8 cellular contexts compared by ENCODE assay signal in the genomic region with DNA sequence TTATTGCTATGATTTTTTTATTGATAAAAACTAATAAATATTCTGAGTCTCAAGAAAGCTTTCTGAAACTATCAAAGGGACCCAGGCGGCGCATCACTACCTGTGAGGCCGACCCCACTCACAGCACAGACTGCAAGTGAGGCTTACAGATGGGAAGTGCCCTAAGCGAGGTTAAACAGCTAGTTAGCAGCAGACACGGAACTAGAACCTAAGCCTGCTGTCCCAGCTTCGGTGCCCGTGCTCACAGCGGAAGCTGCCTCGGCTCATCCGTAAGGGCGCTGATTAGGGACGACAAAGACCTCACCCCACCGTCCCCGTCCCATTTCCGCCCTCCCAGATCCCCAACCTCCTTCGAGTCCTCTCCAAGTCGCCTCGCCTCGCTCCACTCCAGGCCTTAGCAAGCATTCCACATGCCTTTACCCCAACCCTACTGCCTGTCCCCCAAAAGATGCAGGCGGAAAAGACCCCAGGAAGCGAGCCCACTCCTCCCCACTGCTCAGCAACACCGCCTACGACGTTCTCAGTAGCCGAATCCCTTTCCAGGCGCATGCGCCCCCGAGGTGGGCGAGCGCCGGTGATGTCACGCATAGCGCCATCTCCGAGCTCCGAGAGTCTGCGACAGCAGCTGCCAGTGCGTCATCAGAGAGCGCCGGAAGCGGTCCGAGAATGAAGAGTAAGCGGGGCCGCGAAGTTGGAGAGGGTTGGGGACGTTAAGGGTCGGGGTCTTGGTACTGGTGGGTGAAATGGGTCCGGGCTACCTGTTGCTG. TPM values are rescaled to one million over a fixed set of nuclear protein-coding genes. Genes with fewer than 3 reads are reported as not detected.
DNase-seq lines count a peak whose midpoint lies in the region; ATAC-seq and TF ChIP-seq lines count a peak whose summit lies in the region.

A gene with protein sequence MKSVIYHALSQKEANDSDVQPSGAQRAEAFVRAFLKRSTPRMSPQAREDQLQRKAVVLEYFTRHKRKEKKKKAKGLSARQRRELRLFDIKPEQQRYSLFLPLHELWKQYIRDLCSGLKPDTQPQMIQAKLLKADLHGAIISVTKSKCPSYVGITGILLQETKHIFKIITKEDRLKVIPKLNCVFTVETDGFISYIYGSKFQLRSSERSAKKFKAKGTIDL (plus strand): TSS at position 631 of the 767 bp plus-strand sequence. CDS start 36 bp downstream, at position 667.

- DNase-seq in GM12865 (ENCODE audit: low read depth) (peak; percentile 97), NCI-H1436 treated with DMSO at 0.1 percent for 48 hours (lab: John Stamatoyannopoulos, UW) (peak; percentile 77), T-cell (peak; percentile 92 to 99 (median 98)), heart left ventricle (peak; percentile 97 to 99 (median 98)), posterior cingulate gyrus (peak; percentile 95 to 99 (median 98)), upper lobe of left lung (peak; percentile 96 to 97)

- no peaks in the 10 kb centered on the region for H3K27me3 Mint-ChIP-seq in T-cell

- H3K4me3 Mint-ChIP-seq in T-cell: peak within 1 kb of the TSS; percentile 96 to 100 (median 98)

- H3K36me3 Mint-ChIP-seq in T-cell: peaks cover 17% of the 10 kb centered on the region

- no peaks in the 10 kb centered on the region for H3K9me3 ChIP-seq in heart left ventricle
- H3K9me3 ChIP-seq in upper lobe of left lung: no peaks in the 10 kb centered on the region

- H3K9me3 Mint-ChIP-seq in T-cell: no peaks in the 10 kb centered on the region

- POLR2A ChIA-PET in T-cell (lab: Charles Lee): interaction anchor here (0.5 to 3.3 kb wide), 18 partner anchors 9 to 1813 kb away, joined by 3 to 25 read pairs (median 4); a partner anchor contains a TSS

- intact Hi-C loops in heart left ventricle (cut with DNase I): loop anchor here in 6 of 10 donors (2.0 to 10.0 kb wide), 9 partner anchors 56 to 1739 kb away; a partner anchor contains a TSS
- intact Hi-C loops in posterior cingulate gyrus (cut with DNase I): no loop called here

- peak in 1 of 4 donors; percentile 67 for TF ChIP-seq EP300 in upper lobe of left lung (IDR thresholded peaks at IDR 0.05)

- H3K4me3 ChIP-seq in GM12865 (ENCODE audit: low read depth, low read length) (peak within 1 kb of the TSS; percentile 93), heart left ventricle (peak within 1 kb of the TSS; percentile 61 to 97 (median 88)), upper lobe of left lung (peak within 1 kb of the TSS; percentile 64 to 96 (median 86))

- peak; percentile 73 for ATAC-seq in HG02763 (IDR thresholded peaks at IDR 0.05; ENCODE audit: unreplicated experiment)
- peak; percentile 84 to 89 (median 86) for ATAC-seq in T-cell (replicated peaks in 1 of 4)
- ATAC-seq in heart left ventricle: peak; percentile 90 to 97 (median 95)
- peak; percentile 95 to 97 for ATAC-seq in upper lobe of left lung (ENCODE audit: low FRiP score in 2 of 2)

- H3K27ac Mint-ChIP-seq in T-cell: peak within 1 kb of the TSS; percentile 100

- TF ChIP-seq CTCF in GM12865 (IDR thresholded peaks at IDR 0.05; ENCODE audit: insufficient read depth, low read depth, low read length, missing control alignments): no peak
- TF ChIP-seq CTCF in heart left ventricle (IDR thresholded peaks at IDR 0.05): no peak
- peak in 1 of 6 experiments; percentile 20 for TF ChIP-seq CTCF in upper lobe of left lung (IDR thresholded peaks at IDR 0.05)

- TF ChIP-seq POLR2A in heart left ventricle (IDR thresholded peaks at IDR 0.05) (peak; percentile 76 to 96), upper lobe of left lung (IDR thresholded peaks at IDR 0.05) (peak in 3 of 4 donors; percentile 94 to 99 (median 98))

- CTCF ChIA-PET in T-cell (lab: Charles Lee): interaction anchor here (0.6 to 3.0 kb wide), 15 partner anchors 14 to 336 kb away, joined by 3 to 36 read pairs (median 4); a partner anchor contains a TSS

- H3K27me3 ChIP-seq in heart left ventricle (no peaks in the 10 kb centered on the region), upper lobe of left lung (no peaks in the 10 kb centered on the region)

- peaks cover 0 to 26% (median 18%) of the 10 kb centered on the region in 9 donors for H3K36me3 ChIP-seq in heart left ventricle
- H3K36me3 ChIP-seq in upper lobe of left lung: peaks cover 0 to 20% (median 16%) of the 10 kb centered on the region in 4 donors

- peak within 1 kb of the TSS; percentile 96 for H3K27ac ChIP-seq in adipose tissue (ENCODE audit: low read depth, low read length)
- H3K27ac ChIP-seq in heart left ventricle: peak within 1 kb of the TSS; percentile 86 to 97 (median 93)
- peak within 1 kb of the TSS; percentile 93 to 98 (median 94) for H3K27ac ChIP-seq in upper lobe of left lung

- peaks cover 24 to 38% (median 28%) of the 10 kb centered on the region in 3 donors for H3K4me1 Mint-ChIP-seq in T-cell

- WGBS in adipose tissue, 3 donors: 0 to 1% (median 1%) methylated on average over 47 of the region's 47 CpGs
- 0 to 1% (median 0%) methylated on average over 43 to 47 of the region's 47 CpGs for WGBS in heart left ventricle, 4 donors
- WGBS in upper lobe of left lung, 2 donors: 0% methylated on average over 37 to 46 of the region's 47 CpGs

- H3K4me1 ChIP-seq in heart left ventricle: peaks cover 0 to 22% (median 14%) of the 10 kb centered on the region in 12 donors
- H3K4me1 ChIP-seq in upper lobe of left lung: peaks cover 12 to 26% (median 13%) of the 10 kb centered on the region in 4 donors

RNA-seq across cellular contexts. Expression of the gene that starts here (rescaled TPM):
- 10 to 100 TPM; 43.7 to 59.6 (median 55.5) TPM for total RNA-seq in T-cell
- polyA plus RNA-seq in adipose tissue: 10 to 100 TPM; 42.4 to 67.7 (median 54.5) TPM
- 10 to 100 TPM; 41.2 to 69.3 (median 51.1) TPM for total RNA-seq in heart left ventricle
- 100 to 1,000 TPM in 1 of 2 donors, 10 to 100 TPM in 1; 55.1 to 157 TPM for polyA plus RNA-seq in heart left ventricle
- total RNA-seq in upper lobe of left lung: 10 to 100 TPM; 29.3 to 59.6 (median 53.8) TPM

Comparison
In these comparisons a context has a peak if more than half of its experiments do, and no peak if none do; other contexts are left out.
1. Peak in every context shown above with its lines: DNase-seq, ATAC-seq, H3K4me3 ChIP-seq and H3K27ac ChIP-seq.